ENCODE assay signal across 21 cellular contexts in genomic region chr16:64982581-64982980, GRCh38.
"Had no signal": no experiment of that assay in that cellular context is flagged by ENCODE, and none has a peak within 500 bp of the region (broad histone marks: within the 10 kb centered on the region; RNA-seq: fewer than 3 reads in every experiment).

No MANE protein-coding gene starts in this region.

- H3K27ac Mint-ChIP-seq: activated CD4-positive, alpha-beta T cell treated with anti-CD3 and anti-CD28 coated beads, Interleukin-2, amount 10 ng/mL, durations not matched to agents 24 days and 14 days; activated CD8-positive, alpha-beta T cell treated with anti-CD3 and anti-CD28 coated beads, Interleukin-2, amount 10 ng/mL, durations not matched to agents 7 days and 5 days; activated naive CD4-positive, alpha-beta T cell treated with anti-CD3 and anti-CD28 coated beads, Interleukin-2, amount 10 ng/mL, durations not matched to agents 7 days and 5 days; activated naive CD8-positive, alpha-beta T cell treated with anti-CD3 and anti-CD28 coated beads, Interleukin-2, amount 50 U/mL, for 24 hours; activated T-cell treated with anti-CD3 and anti-CD28 coated beads, Interleukin-2, amount 50 U/mL, for 24 hours; activated T-helper 2 cell treated with anti-CD3 and anti-CD28 coated beads, Interferon-gamma antibody, Interleukin-2, Interleukin-4, amounts not matched to agents 10 μg/mL and 5 μg/mL and 100 μg/mL, durations not matched to agents 14 hours and 24 hours and 36 hours; mesothelial cell of epicardium; natural killer cell treated with Interleukin-12 subunit alpha and Interleukin-12 subunit beta and Interleukin-15 and Interleukin-18, amount 100 ng/mL, for 72 hours had no signal

- DNase-seq: activated CD4-positive, alpha-beta T cell treated with anti-CD3 and anti-CD28 coated beads, Interleukin-2, amount 10 ng/mL, durations not matched to agents 24 days and 14 days; activated CD8-positive, alpha-beta T cell treated with anti-CD3 and anti-CD28 coated beads, Interleukin-2, amount 10 ng/mL, durations not matched to agents 7 days and 5 days; activated naive CD4-positive, alpha-beta T cell treated with anti-CD3 and anti-CD28 coated beads, Interleukin-2, amount 10 ng/mL, durations not matched to agents 7 days and 5 days; activated naive CD8-positive, alpha-beta T cell treated with anti-CD3 and anti-CD28 coated beads, Interleukin-2, amount 50 U/mL, for 24 hours; activated T-cell treated with anti-CD3 and anti-CD28 coated beads, Interleukin-2, amount 50 U/mL, for 24 hours; dermis blood vessel endothelial cell; effector memory CD4-positive, alpha-beta T cell; esophagus squamous epithelium; gastrocnemius medialis; heart left ventricle; left lung; posterior cingulate gyrus; retina; stimulated activated CD4-positive, alpha-beta T cell treated with anti-CD3 and anti-CD28 coated beads, Interleukin-2, amount 100 ng/mL, for 24 hours; stimulated activated naive CD8-positive, alpha-beta T cell treated with anti-CD3 and anti-CD28 coated beads, Interleukin-15, Interleukin-2, amounts not matched to agents 100 U/mL and 50 U/mL, for 24 hours; substantia nigra had no signal

- ATAC-seq: activated CD8-positive, alpha-beta T cell treated with anti-CD3 and anti-CD28 coated beads, Interleukin-2, amount 10 ng/mL, durations not matched to agents 7 days and 5 days; activated naive CD8-positive, alpha-beta T cell treated with anti-CD3 and anti-CD28 coated beads, Interleukin-2, amount 50 U/mL, for 24 hours; gastrocnemius medialis; left lung; natural killer cell treated with Interleukin-12 subunit alpha and Interleukin-12 subunit beta and Interleukin-15 and Interleukin-18, amount 100 ng/mL, for 72 hours; stimulated activated naive CD8-positive, alpha-beta T cell treated with anti-CD3 and anti-CD28 coated beads, Interleukin-15, Interleukin-2, amounts not matched to agents 100 U/mL and 50 U/mL, for 24 hours had no signal

- H3K36me3 ChIP-seq: cardiac muscle cell, gastrocnemius medialis, left lung had no signal

- H3K4me3 ChIP-seq: cardiac muscle cell, esophagus squamous epithelium, gastrocnemius medialis, heart left ventricle, left lung, tibial nerve had no signal

- H3K27me3 ChIP-seq: cardiac muscle cell, esophagus squamous epithelium, gastrocnemius medialis, heart left ventricle, left lung, tibial nerve had no signal

- H3K9me3 Mint-ChIP-seq: activated CD4-positive, alpha-beta T cell treated with anti-CD3 and anti-CD28 coated beads, Interleukin-2, amount 10 ng/mL, durations not matched to agents 24 days and 14 days had no signal

- H3K4me1 ChIP-seq: esophagus squamous epithelium, gastrocnemius medialis, left lung had no signal

- H3K27me3 Mint-ChIP-seq: activated CD4-positive, alpha-beta T cell treated with anti-CD3 and anti-CD28 coated beads, Interleukin-2, amount 10 ng/mL, durations not matched to agents 24 days and 14 days; activated naive CD4-positive, alpha-beta T cell treated with anti-CD3 and anti-CD28 coated beads, Interleukin-2, amount 10 ng/mL, durations not matched to agents 7 days and 5 days; activated naive CD8-positive, alpha-beta T cell treated with anti-CD3 and anti-CD28 coated beads, Interleukin-2, amount 50 U/mL, for 24 hours; activated T-cell treated with anti-CD3 and anti-CD28 coated beads, Interleukin-2, amount 50 U/mL, for 24 hours; natural killer cell treated with Interleukin-12 subunit alpha and Interleukin-12 subunit beta and Interleukin-15 and Interleukin-18, amount 100 ng/mL, for 72 hours had no signal

- H3K27ac ChIP-seq: cardiac muscle cell, esophagus squamous epithelium, gastrocnemius medialis, heart left ventricle, left lung, tibial nerve had no signal

- H3K4me1 Mint-ChIP-seq: activated CD4-positive, alpha-beta T cell treated with anti-CD3 and anti-CD28 coated beads, Interleukin-2, amount 10 ng/mL, durations not matched to agents 24 days and 14 days; activated naive CD4-positive, alpha-beta T cell treated with anti-CD3 and anti-CD28 coated beads, Interleukin-2, amount 10 ng/mL, durations not matched to agents 7 days and 5 days; activated naive CD8-positive, alpha-beta T cell treated with anti-CD3 and anti-CD28 coated beads, Interleukin-2, amount 50 U/mL, for 24 hours had no signal

- H3K9me3 ChIP-seq: esophagus squamous epithelium, gastrocnemius medialis, heart left ventricle, left lung, tibial nerve had no signal

- H3K4me3 Mint-ChIP-seq: activated CD4-positive, alpha-beta T cell treated with anti-CD3 and anti-CD28 coated beads, Interleukin-2, amount 10 ng/mL, durations not matched to agents 24 days and 14 days; activated CD8-positive, alpha-beta T cell treated with anti-CD3 and anti-CD28 coated beads, Interleukin-2, amount 10 ng/mL, durations not matched to agents 7 days and 5 days; activated naive CD4-positive, alpha-beta T cell treated with anti-CD3 and anti-CD28 coated beads, Interleukin-2, amount 10 ng/mL, durations not matched to agents 7 days and 5 days; activated naive CD8-positive, alpha-beta T cell treated with anti-CD3 and anti-CD28 coated beads, Interleukin-2, amount 50 U/mL, for 24 hours; activated T-cell treated with anti-CD3 and anti-CD28 coated beads, Interleukin-2, amount 50 U/mL, for 24 hours; mesothelial cell of epicardium; natural killer cell treated with Interleukin-12 subunit alpha and Interleukin-12 subunit beta and Interleukin-15 and Interleukin-18, amount 100 ng/mL, for 72 hours had no signal

- H3K36me3 Mint-ChIP-seq: activated naive CD4-positive, alpha-beta T cell treated with anti-CD3 and anti-CD28 coated beads, Interleukin-2, amount 10 ng/mL, durations not matched to agents 7 days and 5 days had no signal
